In the genomic region with DNA sequence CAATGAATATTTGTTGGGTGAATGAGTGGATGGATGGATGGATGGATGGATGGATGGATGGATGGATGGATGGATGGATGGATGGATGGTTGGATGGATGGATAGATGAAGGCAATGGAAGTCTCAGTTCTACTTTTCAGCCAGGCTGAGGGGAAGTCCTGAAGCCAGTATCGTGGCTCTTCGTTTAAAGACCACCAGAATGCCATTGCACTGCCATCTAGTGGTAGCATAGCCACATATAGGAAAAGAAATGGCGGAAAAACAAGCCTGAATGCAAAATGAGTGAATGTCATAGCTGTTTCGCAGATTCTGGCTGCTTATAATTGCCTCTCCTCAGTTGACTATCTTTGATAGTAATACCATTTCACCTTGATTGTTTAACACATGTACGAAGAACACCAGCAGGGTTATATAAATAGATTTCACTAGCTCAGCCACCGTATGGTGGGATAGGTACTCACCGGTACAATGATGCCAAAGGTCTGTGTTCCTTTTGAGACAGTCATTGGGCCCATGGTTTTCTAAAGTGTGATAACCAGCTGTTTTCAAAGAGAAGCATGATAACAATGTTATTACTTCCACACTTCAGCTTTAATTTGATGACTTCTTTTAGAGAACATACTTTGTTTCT, we compare ENCODE assay signal across 8 cellular contexts.
DNase-seq lines count a peak whose midpoint lies in the region; ATAC-seq and TF ChIP-seq lines count a peak whose summit lies in the region.

No MANE protein-coding gene starts in this region.

- peak overlapping the region; percentile 39 for H3K4me3 ChIP-seq in OCI-LY3 (ENCODE audit: low read length)

- H3K27ac ChIP-seq in OCI-LY3 (ENCODE audit: low read length) = no peak overlapping the region

- peak overlapping the region; percentile 52 for H3K4me2 ChIP-seq in OCI-LY3 (ENCODE audit: low read length)

- DNase-seq in D341Med (ENCODE audit: low spot score) (peak; percentile 79), HuH-7 (ENCODE audit: low spot score) (peak; percentile 64), activated T-cell treated with anti-CD3 and anti-CD28 coated beads for 48 hours (ENCODE audit: low read depth) (peak; percentile 16), germinal center (ENCODE audit: low spot score) (peak; percentile 60), pons (ENCODE audit: low spot score) (peak; percentile 79)

- no peaks in the 10 kb centered on the region for H3K79me2 ChIP-seq in OCI-LY3 (ENCODE audit: low read length)

- peak; percentile 81 for TF ChIP-seq CTCF in OCI-LY3 (IDR thresholded peaks at IDR 0.05; ENCODE audit: low read depth, low read length)

- H3K9me3 ChIP-seq in OCI-LY3 (ENCODE audit: insufficient read depth, low read length) = no peaks in the 10 kb centered on the region

- ATAC-seq in GM19395 (IDR thresholded peaks at IDR 0.05; ENCODE audit: unreplicated experiment) (peak; percentile 90), GM21367 (IDR thresholded peaks at IDR 0.05; ENCODE audit: unreplicated experiment) (no peak)

- H3K27me3 ChIP-seq in OCI-LY3 (ENCODE audit: low read depth, low read length) = no peaks in the 10 kb centered on the region

- no peaks in the 10 kb centered on the region for H3K4me1 ChIP-seq in OCI-LY3 (ENCODE audit: low read length)

- H3K9ac ChIP-seq in OCI-LY3 (ENCODE audit: low read length) = no peak overlapping the region

- H3K36me3 ChIP-seq in OCI-LY3 (replicated peaks; ENCODE audit: low read depth, low read length) = no peaks in the 10 kb centered on the region

- no peaks in the 10 kb centered on the region for H4K20me1 ChIP-seq in OCI-LY3 (ENCODE audit: insufficient read depth, low read length)

- peak overlapping the region; percentile 92 for H2AFZ ChIP-seq in OCI-LY3 (ENCODE audit: low read depth, low read length)

Comparison
In these comparisons a context has a peak if more than half of its experiments do, and no peak if none do; other contexts are left out.
1. DNase-seq: peak in every context shown above with its lines; median percentile 79 in D341Med; 79 in pons; 64 in HuH-7; 60 in germinal center; 16 in activated T-cell treated with anti-CD3 and anti-CD28 coated beads for 48 hours.